In the genomic region with DNA sequence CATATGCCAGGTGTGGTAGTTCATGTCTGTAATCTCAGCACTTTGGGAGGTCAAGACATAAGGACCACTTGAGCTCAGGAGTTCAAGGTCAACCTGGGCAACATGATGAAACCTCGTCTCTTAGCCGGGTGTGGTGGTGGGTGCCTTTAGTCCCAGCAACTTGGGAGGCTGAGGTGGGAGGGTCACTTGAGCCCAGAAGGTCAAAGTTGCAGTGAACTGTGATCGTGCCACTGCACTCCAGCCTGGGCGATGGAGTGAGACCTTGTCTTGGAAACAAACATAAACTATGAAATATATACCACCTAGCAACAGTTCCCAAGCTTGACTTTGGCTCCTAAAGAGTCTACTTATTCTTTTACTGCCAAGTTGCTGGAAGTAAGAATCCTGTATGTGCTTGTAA, we compare ENCODE assay signal across 23 cellular contexts. TPM values are rescaled to one million over a fixed set of nuclear protein-coding genes. Genes with fewer than 3 reads are reported as not detected.
A peak's percentile ranks its signal among the peaks of the same experiment; 100 is the strongest.
DNase-seq lines count a peak whose midpoint lies in the region; ATAC-seq, FAIRE-seq and TF ChIP-seq lines count a peak whose summit lies in the region.
"Had no signal": no experiment of that assay in that cellular context is flagged by ENCODE, and none has a peak within 500 bp of the region (broad histone marks: within the 10 kb centered on the region; RNA-seq: fewer than 3 reads in every experiment).

No MANE protein-coding gene starts in this region.

- H3K27ac Mint-ChIP-seq in stimulated activated naive CD8-positive, alpha-beta T cell treated with anti-CD3 and anti-CD28 coated beads, Interleukin-15, amount 100 ng/mL, for 72 hours, result no peak overlapping the region
- H3K27ac Mint-ChIP-seq: CD4-positive, alpha-beta T cell had no signal

- H3K27me3 Mint-ChIP-seq in stimulated activated naive CD8-positive, alpha-beta T cell treated with anti-CD3 and anti-CD28 coated beads, Interleukin-15, amount 100 ng/mL, for 72 hours, result no peaks in the 10 kb centered on the region
- H3K27me3 Mint-ChIP-seq: CD4-positive, alpha-beta T cell had no signal

- TF ChIP-seq CTCF in mucosa of descending colon (IDR thresholded peaks at IDR 0.05), result no peak

- H3K9me3 ChIP-seq in mucosa of descending colon (no peaks in the 10 kb centered on the region), small intestine (ENCODE audit: control insufficient read depth, low read depth) (no peaks in the 10 kb centered on the region)
- H3K9me3 ChIP-seq: BE2C, Caco-2 had no signal

- no peaks in the 10 kb centered on the region for H3K27me3 ChIP-seq in small intestine (ENCODE audit: control insufficient read depth in 2 of 2, insufficient read depth in 2 of 2, low read length in 2 of 2)
- H3K27me3 ChIP-seq: BE2C had no signal

- peaks cover 12% of the 10 kb centered on the region for H3K4me1 Mint-ChIP-seq in stimulated activated naive CD8-positive, alpha-beta T cell treated with anti-CD3 and anti-CD28 coated beads, Interleukin-15, amount 100 ng/mL, for 72 hours

- H3K27ac ChIP-seq in caudate nucleus (ENCODE audit: low read depth, low read length) (peak overlapping the region; percentile 9), small intestine (ENCODE audit: low read depth in 1 of 2, low read length in 1 of 2) (no peak overlapping the region)
- H3K27ac ChIP-seq: KMS-11, SK-N-MC had no signal

- peak; percentile 50 for ATAC-seq in Right ventricle myocardium superior (ENCODE audit: poor library complexity)
- ATAC-seq in mucosa of descending colon, result peak; percentile 30
- ATAC-seq in stimulated activated naive CD8-positive, alpha-beta T cell treated with anti-CD3 and anti-CD28 coated beads, Interleukin-15, amount 100 ng/mL, for 72 hours, result no peak
- ATAC-seq in HG03354 (IDR thresholded peaks at IDR 0.05; ENCODE audit: poor library complexity, severe bottlenecking, unreplicated experiment), result no peak
- ATAC-seq: HCT116 had no signal

- 77 to 82% (median 82%) methylated on average over 4 of the region's 4 CpGs for WGBS in small intestine, 3 donors

- FAIRE-seq in small intestine (lab: Jason Lieb, UNC), result no peak
- FAIRE-seq: GM12891 had no signal

- H3K36me3 ChIP-seq in mucosa of descending colon (ENCODE audit: low read depth), result no peaks in the 10 kb centered on the region
- H3K36me3 ChIP-seq in small intestine (ENCODE audit: control insufficient read depth in 2 of 2, insufficient read depth in 2 of 2, low read length in 2 of 2), result peaks cover 4% of the 10 kb centered on the region in 2 donors

- DNase-seq in Right ventricle myocardium superior (no peak), cardiac septum (ENCODE audit: low spot score) (no peak), caudate nucleus (lab: John Stamatoyannopoulos, UW) (no peak), mucosa of descending colon (no peak), small intestine (peak; percentile 3), SIG-M5 (lab: John Stamatoyannopoulos, UW) (no peak)
- DNase-seq in stimulated activated naive CD8-positive, alpha-beta T cell treated with anti-CD3 and anti-CD28 coated beads, Interleukin-15, amount 100 ng/mL, for 72 hours, result no peak
- DNase-seq: 8988T; BE2C; Caco-2; CD4-positive, alpha-beta T cell; DMS153; GOT3; NCI-H1048; NCI-H1436; NCI-H2029; NCI-H345; NCI-H526 had no signal

- H3K9me3 Mint-ChIP-seq in stimulated activated naive CD8-positive, alpha-beta T cell treated with anti-CD3 and anti-CD28 coated beads, Interleukin-15, amount 100 ng/mL, for 72 hours, result peaks cover 4 to 8% of the 10 kb centered on the region in 2 donors

- intact Hi-C loops in Right ventricle myocardium superior (cut with DNase I) (no loop called here), cardiac septum (cut with DNase I) (no loop called here), mucosa of descending colon (cut with DNase I, micrococcal nuclease) (no loop called here)

- H3K4me3 Mint-ChIP-seq in stimulated activated naive CD8-positive, alpha-beta T cell treated with anti-CD3 and anti-CD28 coated beads, Interleukin-15, amount 100 ng/mL, for 72 hours, result no peak overlapping the region
- H3K4me3 Mint-ChIP-seq: CD4-positive, alpha-beta T cell had no signal

- peaks cover 10% of the 10 kb centered on the region for H3K4me1 ChIP-seq in mucosa of descending colon (ENCODE audit: low read depth)
- peaks cover 0 to 1% of the 10 kb centered on the region in 2 donors for H3K4me1 ChIP-seq in small intestine (ENCODE audit: control insufficient read depth in 2 of 2, insufficient read depth in 1 of 2, low read depth in 1 of 2, low read length in 1 of 2)
- H3K4me1 ChIP-seq: BE2C, Caco-2 had no signal

- H3K4me3 ChIP-seq in mucosa of descending colon (no peak overlapping the region), small intestine (ENCODE audit: low read depth in 1 of 2, low read length in 2 of 2) (no peak overlapping the region)
- H3K4me3 ChIP-seq: SK-N-MC had no signal

RNA-seq across cellular contexts. Expression of gene UBE3A, which starts 30.9 kb away (rescaled TPM):
- 92.4 TPM for total RNA-seq in Right ventricle myocardium superior
- total RNA-seq in cardiac septum, result 121 TPM
- 100 to 1,000 TPM in 2 of 3 donors, 10 to 100 TPM in 1; 85.4 to 151 (median 100) TPM for total RNA-seq in mucosa of descending colon
- 10 to 100 TPM; 14.6 to 19.5 (median 15.7) TPM for polyA plus RNA-seq in small intestine

Comparison
In these comparisons a context has a peak if more than half of its experiments do, and no peak if none do; other contexts are left out.
1. ATAC-seq: peak in Right ventricle myocardium superior (single experiment) and mucosa of descending colon (single experiment); none in stimulated activated naive CD8-positive, alpha-beta T cell treated with anti-CD3 and anti-CD28 coated beads, Interleukin-15, amount 100 ng/mL, for 72 hours (single experiment) and HG03354 (single experiment).